Comparison of ENCODE assay signal across 28 cellular contexts in genomic region chr3:93867425-93867824, GRCh38.
DNase-seq lines count a peak whose midpoint lies in the region; ATAC-seq, FAIRE-seq and TF ChIP-seq lines count a peak whose summit lies in the region.
"Had no signal": no experiment of that assay in that cellular context is flagged by ENCODE, and none has a peak within 500 bp of the region (broad histone marks: within the 10 kb centered on the region; RNA-seq: fewer than 3 reads in every experiment).

No MANE protein-coding gene starts in this region.

- H3K9ac ChIP-seq in OCI-LY1 (ENCODE audit: low read length) (no peak overlapping the region), H1 (replicated peaks in 1 of 4; ENCODE audit: extremely low read depth in 1 of 4, low read depth in 3 of 4, low read length in 3 of 4) (no peak overlapping the region)

- H4K20me1 ChIP-seq in OCI-LY1 (ENCODE audit: insufficient read depth, low read length) (no peaks in the 10 kb centered on the region), H1 (replicated peaks in 1 of 2; ENCODE audit: control insufficient read depth in 1 of 2, insufficient read depth in 2 of 2, low read length in 2 of 2) (no peaks in the 10 kb centered on the region)

- H3K4me2 ChIP-seq in OCI-LY1 (ENCODE audit: low read length), result no peak overlapping the region
- no peak overlapping the region for H3K4me2 ChIP-seq in H1 (ENCODE audit: insufficient read depth in 1 of 2, low read depth in 2 of 2, low read length in 2 of 2)

- CTCF ChIA-PET in H1 (lab: Charles Lee; ENCODE audit: partially characterized antibody), result no interaction called here

- H3K27me3 ChIP-seq in OCI-LY1 (ENCODE audit: insufficient read depth, low read length) (no peaks in the 10 kb centered on the region), H1 (replicated peaks in 1 of 4; ENCODE audit: control insufficient read depth in 3 of 4, extremely low read depth in 1 of 4, insufficient read depth in 3 of 4, low read length in 3 of 4) (no peaks in the 10 kb centered on the region)
- H3K27me3 ChIP-seq: heart left ventricle, transverse colon had no signal

- peaks cover 2% of the 10 kb centered on the region for H3K27me3 Mint-ChIP-seq in HFFc6 (ENCODE audit: insufficient read depth)

- H2BK20ac ChIP-seq in H1 (ENCODE audit: low read length), result no peak overlapping the region

- no peaks in the 10 kb centered on the region for H3F3A ChIP-seq in OCI-LY1 (ENCODE audit: insufficient read depth, low read length)

- H3K4me1 Mint-ChIP-seq in HFFc6 (ENCODE audit: low read depth), result no peaks in the 10 kb centered on the region
- H3K4me1 Mint-ChIP-seq: CD14-positive monocyte; endodermal cell; naive thymus-derived CD8-positive, alpha-beta T cell; stimulated activated effector memory CD8-positive, alpha-beta T cell treated with anti-CD3 and anti-CD28 coated beads, Interleukin-12 subunit alpha, Interleukin-12 subunit beta, amount 100 ng/mL, for 72 hours had no signal

- H3K36me3 ChIP-seq in OCI-LY1 (ENCODE audit: insufficient read depth, low read length), result no peaks in the 10 kb centered on the region
- H3K36me3 ChIP-seq in H1 (ENCODE audit: control insufficient read depth in 2 of 4, insufficient read depth in 4 of 4, low read length in 3 of 4), result no peaks in the 10 kb centered on the region
- H3K36me3 ChIP-seq: transverse colon had no signal

- no peak overlapping the region for H2BK5ac ChIP-seq in H1 (ENCODE audit: low read depth, low read length)

- H3K27ac ChIP-seq in OCI-LY1 (ENCODE audit: low read depth, low read length, poor library complexity, severe bottlenecking), result no peak overlapping the region
- no peak overlapping the region for H3K27ac ChIP-seq in H1 (ENCODE audit: low read depth, low read length)
- H3K27ac ChIP-seq: heart left ventricle, transverse colon had no signal

- H3K23me2 ChIP-seq in H1 (ENCODE audit: low read depth, low read length), result no peaks in the 10 kb centered on the region

- intact Hi-C loops in posterior cingulate gyrus (cut with DNase I), result no loop called here

- no peak overlapping the region for H3K4me3 Mint-ChIP-seq in HFFc6
- H3K4me3 Mint-ChIP-seq: activated CD8-positive, alpha-beta T cell treated with anti-CD3 and anti-CD28 coated beads, Interleukin-2, amount 10 ng/mL, durations not matched to agents 7 days and 5 days; activated naive CD4-positive, alpha-beta T cell treated with anti-CD3 and anti-CD28 coated beads for 36 hours; CD14-positive monocyte; endodermal cell; naive thymus-derived CD8-positive, alpha-beta T cell; stimulated activated effector memory CD8-positive, alpha-beta T cell treated with anti-CD3 and anti-CD28 coated beads, Interleukin-12 subunit alpha, Interleukin-12 subunit beta, amount 100 ng/mL, for 72 hours; T-helper 2 cell treated with Interferon-gamma antibody and Interleukin-4, amounts not matched to agents 5 μg/mL and 100 μg/mL, for 36 hours had no signal

- no peaks in the 10 kb centered on the region for H3K79me2 ChIP-seq in OCI-LY1 (ENCODE audit: insufficient read depth, low read length)
- no peaks in the 10 kb centered on the region for H3K79me2 ChIP-seq in H1 (ENCODE audit: control insufficient read depth in 1 of 2, insufficient read depth in 2 of 2, low read length in 2 of 2)

- H4K8ac ChIP-seq in H1 (ENCODE audit: extremely low read depth, insufficient read depth, low read length), result no peak overlapping the region

- no peak overlapping the region for H3K18ac ChIP-seq in H1 (ENCODE audit: extremely low read depth, low read length)

- no peak for ATAC-seq in HG02610 (IDR thresholded peaks at IDR 0.05; ENCODE audit: unreplicated experiment)
- ATAC-seq: activated CD8-positive, alpha-beta T cell treated with anti-CD3 and anti-CD28 coated beads, Interleukin-2, amount 10 ng/mL, durations not matched to agents 7 days and 5 days; esophagus mucosa; heart left ventricle; naive thymus-derived CD8-positive, alpha-beta T cell; stimulated activated effector memory CD8-positive, alpha-beta T cell treated with anti-CD3 and anti-CD28 coated beads, Interleukin-12 subunit alpha, Interleukin-12 subunit beta, amount 100 ng/mL, for 72 hours had no signal

- H3K4ac ChIP-seq in H1 (replicated peaks; ENCODE audit: insufficient read length, low read depth, low read length), result no peak overlapping the region

- H3K9me3 Mint-ChIP-seq in HFFc6, result no peaks in the 10 kb centered on the region
- H3K9me3 Mint-ChIP-seq: activated naive CD4-positive, alpha-beta T cell treated with anti-CD3 and anti-CD28 coated beads for 36 hours; T-helper 2 cell treated with Interferon-gamma antibody and Interleukin-4, amounts not matched to agents 5 μg/mL and 100 μg/mL, for 36 hours had no signal

- no peak overlapping the region for H3K14ac ChIP-seq in H1 (ENCODE audit: insufficient read length)

- FAIRE-seq in H1 (lab: Jason Lieb, UNC), result no peak

- H3K9me2 ChIP-seq in OCI-LY1 (ENCODE audit: low read depth, low read length), result no peaks in the 10 kb centered on the region

- POLR2A ChIA-PET in H1 (lab: Charles Lee; ENCODE audit: partially characterized antibody), result no interaction called here

- peak; percentile 8 to 19; a peak in 1 of 4 replicates for TF ChIP-seq RAD21 in H1 (IDR thresholded peaks at IDR 0.05 in 1 of 2, conservative IDR thresholded peaks at IDR 0.05 in 1 of 2; ENCODE audit: low read depth in 2 of 2, low read length in 2 of 2)

- no peak overlapping the region for H3K56ac ChIP-seq in H1 (replicated peaks; ENCODE audit: insufficient read length, low read depth, low read length)

- TF ChIP-seq CTCF in HFFc6 (IDR thresholded peaks at IDR 0.05) (0 out of 2 replicates have a peak, but pooled peaks have one; percentile 15), OCI-LY1 (IDR thresholded peaks at IDR 0.05; ENCODE audit: low read length) (peak; percentile 16; the same call in 1 of the 2 replicates), H1 (IDR thresholded peaks at IDR 0.05; ENCODE audit: control extremely low read depth in 1 of 3, insufficient read depth in 1 of 3, low read depth in 1 of 3, low read length in 3 of 3) (peak in 1 of 3 experiments; percentile 16; a peak in 1 of 4 replicates)

- TF ChIP-seq POLR2A in H1 (IDR thresholded peaks at IDR 0.05; ENCODE audit: control extremely low read depth in 1 of 2, low read depth in 2 of 2, low read length in 2 of 2), result no peak

- TF ChIP-seq EP300 in H1 (IDR thresholded peaks at IDR 0.05; ENCODE audit: borderline replicate concordance in 1 of 2, low read depth in 2 of 2, low read length in 2 of 2), result no peak

- H3K4me1 ChIP-seq in OCI-LY1 (ENCODE audit: insufficient read depth, low read length, severe bottlenecking) (no peaks in the 10 kb centered on the region), H1 (replicated peaks in 1 of 4; ENCODE audit: control insufficient read depth in 3 of 4, insufficient read depth in 4 of 4, low read length in 3 of 4) (no peaks in the 10 kb centered on the region)
- H3K4me1 ChIP-seq: heart left ventricle, transverse colon had no signal

- H3K4me3 ChIP-seq in OCI-LY1 (ENCODE audit: low read depth, low read length, poor library complexity, severe bottlenecking) (no peak overlapping the region), H1 (ENCODE audit: extremely low read depth in 1 of 4, insufficient read depth in 2 of 4, low read depth in 3 of 4, low read length in 4 of 4) (no peak overlapping the region)
- H3K4me3 ChIP-seq: heart left ventricle, transverse colon had no signal

- H3K36me3 Mint-ChIP-seq in HFFc6 (ENCODE audit: low read depth), result no peaks in the 10 kb centered on the region
- H3K36me3 Mint-ChIP-seq: CD14-positive monocyte; naive thymus-derived CD8-positive, alpha-beta T cell; stimulated activated effector memory CD8-positive, alpha-beta T cell treated with anti-CD3 and anti-CD28 coated beads, Interleukin-12 subunit alpha, Interleukin-12 subunit beta, amount 100 ng/mL, for 72 hours had no signal

- H2AFZ ChIP-seq in OCI-LY1 (ENCODE audit: low read length), result no peak overlapping the region
- no peak overlapping the region for H2AFZ ChIP-seq in H1 (ENCODE audit: low read length)

- no peak overlapping the region for H2BK120ac ChIP-seq in H1 (replicated peaks; ENCODE audit: low read depth, low read length)

- H3K9me3 ChIP-seq in OCI-LY1 (ENCODE audit: low read length) (no peaks in the 10 kb centered on the region), H1 (ENCODE audit: insufficient read depth in 2 of 2, low read depth in 1 of 2, low read length in 1 of 2) (peaks cover 35 to 71% of the 10 kb centered on the region in 2 experiments)
- H3K9me3 ChIP-seq: heart left ventricle, transverse colon had no signal

- no peak overlapping the region for H4K5ac ChIP-seq in H1 (ENCODE audit: insufficient read length, low read depth, low read length)

- H3K79me1 ChIP-seq in H1 (ENCODE audit: low read depth, low read length), result no peaks in the 10 kb centered on the region

- no peak overlapping the region for H3K27ac Mint-ChIP-seq in HFFc6
- H3K27ac Mint-ChIP-seq: activated CD8-positive, alpha-beta T cell treated with anti-CD3 and anti-CD28 coated beads, Interleukin-2, amount 10 ng/mL, durations not matched to agents 7 days and 5 days; activated naive CD4-positive, alpha-beta T cell treated with anti-CD3 and anti-CD28 coated beads for 36 hours; CD14-positive monocyte; endodermal cell; naive thymus-derived CD8-positive, alpha-beta T cell; stimulated activated effector memory CD8-positive, alpha-beta T cell treated with anti-CD3 and anti-CD28 coated beads, Interleukin-12 subunit alpha, Interleukin-12 subunit beta, amount 100 ng/mL, for 72 hours; T-helper 2 cell treated with Interferon-gamma antibody and Interleukin-4, amounts not matched to agents 5 μg/mL and 100 μg/mL, for 36 hours had no signal

- no peak overlapping the region for H2BK15ac ChIP-seq in H1 (ENCODE audit: low read length)

- H2BK12ac ChIP-seq in H1 (ENCODE audit: low read depth, low read length), result no peak overlapping the region

- H3K23ac ChIP-seq in H1 (ENCODE audit: insufficient read length), result no peak overlapping the region

- no peak for DNase-seq in HFFc6
- DNase-seq in H1 (ENCODE audit: low read depth in 1 of 2, low spot score in 2 of 2), result no peak
- DNase-seq in ecto neural progenitor cell (ENCODE audit: low spot score), result no peak
- DNase-seq in DMS53 (lab: John Stamatoyannopoulos, UW), result no peak
- DNase-seq in posterior cingulate gyrus, result no peak
- DNase-seq: activated CD4-positive, alpha-beta T cell treated with anti-CD3 and anti-CD28 coated beads for 4 hours; activated CD8-positive, alpha-beta T cell treated with anti-CD3 and anti-CD28 coated beads, Interleukin-2, amount 10 ng/mL, durations not matched to agents 7 days and 5 days; activated naive CD4-positive, alpha-beta T cell treated with anti-CD3 and anti-CD28 coated beads for 36 hours; Calu3; central memory CD4-positive, alpha-beta T cell; endodermal cell; foreskin melanocyte; GOT3; heart left ventricle; IMR-90; kidney glomerular epithelial cell; naive thymus-derived CD8-positive, alpha-beta T cell; NCI-H2029; NCI-H526; Right ventricle myocardium superior; stimulated activated CD4-positive, alpha-beta T cell treated with anti-CD3 and anti-CD28 coated beads, Interleukin-15, amount 100 ng/mL, for 24 hours; transverse colon had no signal

- no peak overlapping the region for H4K91ac ChIP-seq in H1 (replicated peaks; ENCODE audit: insufficient read length, low read length)

- no peak overlapping the region for H2AK5ac ChIP-seq in H1 (ENCODE audit: low read depth, low read length)

TF ChIP-seq in H1, 55 proteins besides CTCF, POLR2A, EP300 and RAD21 (continues in another document):
- TF ChIP-seq CTBP2 (IDR thresholded peaks at IDR 0.05; ENCODE audit: borderline replicate concordance, insufficient read depth, insufficient read length, low read length), result no peak
- no peak for TF ChIP-seq SRF (IDR thresholded peaks at IDR 0.05; ENCODE audit: low read depth, low read length)
